ENCODE assay signal across 8 cellular contexts in genomic region chr3:129936757-129937156, GRCh38. TPM values are rescaled to one million over a fixed set of nuclear protein-coding genes. Genes with fewer than 3 reads are reported as not detected.
DNase-seq lines count a peak whose midpoint lies in the region; ATAC-seq lines count a peak whose summit lies in the region.

No MANE protein-coding gene starts in this region.

- H3K4me3 Mint-ChIP-seq in activated naive CD8-positive, alpha-beta T cell treated with anti-CD3 and anti-CD28 coated beads, Interleukin-2, amount 10 ng/mL, durations not matched to agents 7 days and 5 days, result peak overlapping the region; percentile 62

- intact Hi-C loops in left ventricle myocardium superior (cut with micrococcal nuclease), result loop anchor here (10.0 kb wide), 1 partner anchor 552 kb away; no protein-coding TSS in a partner anchor
- intact Hi-C loops in sciatic nerve (cut with DNase I), result loop anchor here (5.0 to 10.0 kb wide), 2 partner anchors 284 to 302 kb away; no protein-coding TSS in a partner anchor

- in situ Hi-C loops in G401 (cut with HindIII; ENCODE audit: low sequenced_read_pairs), result no loop called here

- H3K27me3 Mint-ChIP-seq in activated naive CD8-positive, alpha-beta T cell treated with anti-CD3 and anti-CD28 coated beads, Interleukin-2, amount 10 ng/mL, durations not matched to agents 7 days and 5 days, result peaks cover 2% of the 10 kb centered on the region

- DNase-seq in G401 (ENCODE audit: low spot score) (peak; percentile 15), NCI-H2196 treated with DMSO at 0.1 percent for 48 hours (lab: John Stamatoyannopoulos, UW; ENCODE audit: unreplicated experiment) (peak; percentile 79), left ventricle myocardium superior (no peak), sciatic nerve (ENCODE audit: low spot score) (no peak), GDM1 (lab: John Stamatoyannopoulos, UW) (no peak)
- DNase-seq in activated naive CD8-positive, alpha-beta T cell treated with anti-CD3 and anti-CD28 coated beads, Interleukin-2, amount 10 ng/mL, durations not matched to agents 7 days and 5 days, result no peak

- POLR2A ChIA-PET in activated naive CD8-positive, alpha-beta T cell treated with anti-CD3 and anti-CD28 coated beads, Interleukin-2, amount 10 ng/mL, durations not matched to agents 7 days and 5 days (lab: Charles Lee), result no interaction called here

- peak; percentile 51 for ATAC-seq in activated naive CD8-positive, alpha-beta T cell treated with anti-CD3 and anti-CD28 coated beads, Interleukin-2, amount 10 ng/mL, durations not matched to agents 7 days and 5 days (ENCODE audit: low read depth)
- peak; percentile 49 for ATAC-seq in left ventricle myocardium superior
- peak; percentile 75 for ATAC-seq in sciatic nerve
- ATAC-seq in HG02840 (IDR thresholded peaks at IDR 0.05; ENCODE audit: low FRiP score, unreplicated experiment), result no peak
- ATAC-seq in GM19452 (IDR thresholded peaks at IDR 0.05; ENCODE audit: unreplicated experiment), result no peak

- peaks cover 5% of the 10 kb centered on the region for H3K4me1 Mint-ChIP-seq in activated naive CD8-positive, alpha-beta T cell treated with anti-CD3 and anti-CD28 coated beads, Interleukin-2, amount 10 ng/mL, durations not matched to agents 7 days and 5 days

- peak overlapping the region; percentile 15 for H3K27ac Mint-ChIP-seq in activated naive CD8-positive, alpha-beta T cell treated with anti-CD3 and anti-CD28 coated beads, Interleukin-2, amount 10 ng/mL, durations not matched to agents 7 days and 5 days

- no peaks in the 10 kb centered on the region for H3K9me3 Mint-ChIP-seq in activated naive CD8-positive, alpha-beta T cell treated with anti-CD3 and anti-CD28 coated beads, Interleukin-2, amount 10 ng/mL, durations not matched to agents 7 days and 5 days

- no peaks in the 10 kb centered on the region for H3K36me3 Mint-ChIP-seq in activated naive CD8-positive, alpha-beta T cell treated with anti-CD3 and anti-CD28 coated beads, Interleukin-2, amount 10 ng/mL, durations not matched to agents 7 days and 5 days

RNA-seq across cellular contexts. Expression of gene TRH, which starts 37.8 kb away (rescaled TPM):
- not detected in 2 replicates for total RNA-seq in G401 (2014; rRNA removed; shearing (Covaris generic))
- not detected for total RNA-seq in activated naive CD8-positive, alpha-beta T cell treated with anti-CD3 and anti-CD28 coated beads, Interleukin-2, amount 10 ng/mL, durations not matched to agents 7 days and 5 days
- total RNA-seq in left ventricle myocardium superior (not detected), sciatic nerve (not detected)

RNA-seq across cellular contexts. Expression of gene TMCC1, which starts 43.2 kb away (rescaled TPM):
- 14.6 and 15.9 TPM in 2 replicates for total RNA-seq in G401 (2014; rRNA removed; shearing (Covaris generic))
- 10 to 100 TPM; 21.6 to 22.1 TPM for total RNA-seq in activated naive CD8-positive, alpha-beta T cell treated with anti-CD3 and anti-CD28 coated beads, Interleukin-2, amount 10 ng/mL, durations not matched to agents 7 days and 5 days
- total RNA-seq in left ventricle myocardium superior, result 28.4 TPM
- total RNA-seq in sciatic nerve, result 56.1 TPM

Comparison
In these comparisons a context has a peak if more than half of its experiments do, and no peak if none do; other contexts are left out.
1. DNase-seq: peak in G401 (single experiment) and NCI-H2196 treated with DMSO at 0.1 percent for 48 hours (single experiment); none in activated naive CD8-positive, alpha-beta T cell treated with anti-CD3 and anti-CD28 coated beads, Interleukin-2, amount 10 ng/mL, durations not matched to agents 7 days and 5 days (single experiment), left ventricle myocardium superior (single experiment), sciatic nerve (single experiment) and GDM1 (single experiment).
2. ATAC-seq: peak in activated naive CD8-positive, alpha-beta T cell treated with anti-CD3 and anti-CD28 coated beads, Interleukin-2, amount 10 ng/mL, durations not matched to agents 7 days and 5 days (single experiment), left ventricle myocardium superior (single experiment) and sciatic nerve (single experiment); none in HG02840 (single experiment) and GM19452 (single experiment).